In the genomic region with DNA sequence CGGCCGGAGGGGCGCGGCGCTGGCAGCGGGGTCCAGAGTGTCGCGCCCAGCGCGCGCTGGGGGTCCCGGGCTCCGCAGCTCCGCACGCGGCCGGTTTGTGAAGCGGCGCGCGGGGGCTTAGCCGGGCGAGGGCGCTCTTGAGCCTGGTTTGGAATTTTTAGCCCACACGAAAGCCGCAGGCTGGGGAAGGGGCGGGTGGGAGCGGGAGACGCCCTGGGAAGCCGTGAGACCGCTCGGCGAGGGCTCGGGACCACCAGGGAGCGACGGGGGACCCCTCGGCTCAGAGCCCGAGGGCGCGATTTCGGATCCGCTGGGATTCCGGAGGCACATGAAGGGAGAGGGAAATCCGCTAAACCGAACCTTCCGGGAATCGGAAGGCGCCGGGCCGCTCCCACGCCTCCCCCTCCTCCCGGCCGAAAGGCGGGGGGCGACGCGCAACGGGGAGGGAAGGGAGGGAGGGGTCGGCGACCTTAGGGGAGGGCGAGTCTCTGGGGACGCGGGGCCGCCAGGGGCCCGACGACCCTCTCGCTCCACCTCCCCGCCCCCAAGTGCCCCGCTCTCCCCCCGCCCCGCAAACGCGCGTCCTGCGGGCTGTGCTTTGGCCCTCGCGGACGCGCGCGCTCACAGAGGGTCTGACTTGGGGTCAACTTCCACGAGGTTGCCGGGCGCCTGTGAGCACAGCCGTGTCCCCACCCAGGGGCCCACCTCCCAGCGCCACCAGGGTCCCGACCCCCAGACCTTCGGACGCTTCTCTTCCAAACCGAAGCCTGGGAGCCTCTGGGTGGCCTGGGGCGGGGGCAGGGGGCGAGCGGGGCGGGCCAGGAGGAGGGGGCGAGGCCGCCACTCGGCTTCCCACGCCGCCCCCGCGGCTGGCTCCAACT, we compare ENCODE assay signal across 8 cellular contexts. TPM values are rescaled to one million over a fixed set of nuclear protein-coding genes. Genes with fewer than 3 reads are reported as not detected.
DNase-seq lines count a peak whose midpoint lies in the region; ATAC-seq, FAIRE-seq and TF ChIP-seq lines count a peak whose summit lies in the region.

No MANE protein-coding gene starts in this region.

- 1 to 4% (median 2%) methylated on average over 60 to 101 of the region's 101 CpGs for WGBS in small intestine, 3 donors

- no peak overlapping the region for H3K27ac Mint-ChIP-seq in CD4-positive, CD25-positive, alpha-beta regulatory T cell
- H3K27ac Mint-ChIP-seq in MCF 10A (ENCODE audit: low read depth, unreplicated experiment): no peak overlapping the region

- no peak overlapping the region for H2AFZ ChIP-seq in SU-DHL-6 (ENCODE audit: low read depth, low read length, severe bottlenecking)

- intact Hi-C loops in MCF 10A (cut with micrococcal nuclease): loop anchor here (2.0 to 10.0 kb wide), 2 partner anchors 540 to 684 kb away; no protein-coding TSS in a partner anchor

- peaks cover 26% of the 10 kb centered on the region for H3K4me1 ChIP-seq in CD4-positive, CD25-positive, alpha-beta regulatory T cell (ENCODE audit: control insufficient read depth, insufficient read depth, low read length, poor library complexity, severe bottlenecking)
- H3K4me1 ChIP-seq in iPS-20b (ENCODE audit: insufficient read depth, low read length): peaks cover 4% of the 10 kb centered on the region; the same call in 1 of the 2 replicates
- H3K4me1 ChIP-seq in small intestine (ENCODE audit: control insufficient read depth in 2 of 2, insufficient read depth in 1 of 2, low read depth in 1 of 2, low read length in 1 of 2): peaks cover 0 to 2% of the 10 kb centered on the region in 2 donors

- no peaks in the 10 kb centered on the region for H4K20me1 ChIP-seq in SU-DHL-6 (ENCODE audit: low read depth, low read length)

- no peaks in the 10 kb centered on the region for H3K9me2 ChIP-seq in SU-DHL-6 (replicated peaks; ENCODE audit: insufficient read depth, low read length)

- TF ChIP-seq CTCF in SU-DHL-6 (IDR thresholded peaks at IDR 0.05; ENCODE audit: insufficient read depth, low read length, poor library complexity, severe bottlenecking) (peak; percentile 81), MCF 10A (IDR thresholded peaks at IDR 0.05; ENCODE audit: unreplicated experiment) (peak; percentile 49)

- H3K4me1 Mint-ChIP-seq in CD4-positive, CD25-positive, alpha-beta regulatory T cell: peaks cover 0 to 18% (median 6%) of the 10 kb centered on the region in 4 donors
- H3K4me1 Mint-ChIP-seq in MCF 10A (ENCODE audit: insufficient read depth, unreplicated experiment): no peaks in the 10 kb centered on the region

- H3K36me3 Mint-ChIP-seq in CD4-positive, CD25-positive, alpha-beta regulatory T cell: no peaks in the 10 kb centered on the region
- peaks cover 4% of the 10 kb centered on the region for H3K36me3 Mint-ChIP-seq in MCF 10A (ENCODE audit: insufficient read depth, unreplicated experiment)

- no peak for ATAC-seq in CD4-positive, CD25-positive, alpha-beta regulatory T cell (ENCODE audit: low read depth in 2 of 2)
- ATAC-seq in GM18511 (IDR thresholded peaks at IDR 0.05; ENCODE audit: unreplicated experiment): no peak
- no peak for ATAC-seq in HG03039 (IDR thresholded peaks at IDR 0.05; ENCODE audit: unreplicated experiment)

- POLR2A ChIA-PET in MCF 10A (lab: Yijun Ruan, JAX): interaction anchor here (0.6 kb wide), 1 partner anchor 88 kb away, joined by 3 read pairs; no protein-coding TSS in a partner anchor

- FAIRE-seq in HTR-8/SVneo (lab: Jason Lieb, UNC): peak; percentile 57
- no peak for FAIRE-seq in small intestine (lab: Jason Lieb, UNC)

- H3K9me3 ChIP-seq in CD4-positive, CD25-positive, alpha-beta regulatory T cell (ENCODE audit: control insufficient read depth in 2 of 2, low read length in 2 of 2): no peaks in the 10 kb centered on the region
- H3K9me3 ChIP-seq in SU-DHL-6 (ENCODE audit: insufficient read depth, low read length): no peaks in the 10 kb centered on the region
- no peaks in the 10 kb centered on the region for H3K9me3 ChIP-seq in iPS-20b (ENCODE audit: insufficient read depth, low read depth, low read length)
- H3K9me3 ChIP-seq in small intestine (ENCODE audit: control insufficient read depth, low read depth): no peaks in the 10 kb centered on the region

- H3K9ac ChIP-seq in SU-DHL-6 (ENCODE audit: low read length) (no peak overlapping the region), iPS-20b (ENCODE audit: low read depth, low read length) (no peak overlapping the region)

- no peaks in the 10 kb centered on the region for H3F3A ChIP-seq in SU-DHL-6 (ENCODE audit: insufficient read depth)

- no peaks in the 10 kb centered on the region for H3K79me2 ChIP-seq in SU-DHL-6 (ENCODE audit: insufficient read depth, low read length)

- H3K36me3 ChIP-seq in CD4-positive, CD25-positive, alpha-beta regulatory T cell (ENCODE audit: control insufficient read depth, insufficient read depth, low read length): no peaks in the 10 kb centered on the region
- H3K36me3 ChIP-seq in SU-DHL-6 (ENCODE audit: low read length) (no peaks in the 10 kb centered on the region), iPS-20b (ENCODE audit: insufficient read depth, low read depth, low read length) (no peaks in the 10 kb centered on the region), small intestine (ENCODE audit: control insufficient read depth in 2 of 2, insufficient read depth in 2 of 2, low read length in 2 of 2) (no peaks in the 10 kb centered on the region)

- no peak overlapping the region for H3K27ac ChIP-seq in CD4-positive, CD25-positive, alpha-beta regulatory T cell (ENCODE audit: insufficient read depth, low read length, poor library complexity, severe bottlenecking)
- no peak overlapping the region for H3K27ac ChIP-seq in SU-DHL-6 (ENCODE audit: low read depth, low read length)
- no peak overlapping the region for H3K27ac ChIP-seq in iPS-20b (ENCODE audit: low read length)
- no peak overlapping the region for H3K27ac ChIP-seq in small intestine (ENCODE audit: low read depth in 1 of 2, low read length in 1 of 2)

- no peak overlapping the region for H3K4me3 ChIP-seq in CD4-positive, CD25-positive, alpha-beta regulatory T cell (ENCODE audit: low read depth, low read length)
- no peak overlapping the region for H3K4me3 ChIP-seq in SU-DHL-6 (ENCODE audit: insufficient read depth, low read length, poor library complexity, severe bottlenecking)
- peak overlapping the region; percentile 66 for H3K4me3 ChIP-seq in iPS-20b (ENCODE audit: low read length)
- H3K4me3 ChIP-seq in small intestine (ENCODE audit: low read depth in 1 of 2, low read length in 2 of 2): peak overlapping the region; percentile 30 to 42

- DNase-seq in CD4-positive, CD25-positive, alpha-beta regulatory T cell: peak in 2 of 3 donors; percentile 21 to 46
- DNase-seq in HTR-8/SVneo (ENCODE audit: insufficient read length, low spot score) (peak; percentile 90), MCF 10A (ENCODE audit: unreplicated experiment) (peak; percentile 29), small intestine (no peak)

- BruUV-seq in MCF 10A (replicated peaks; lab: Mats Ljungman, UMichigan): no TSS peak

- no peaks in the 10 kb centered on the region for H3K9me3 Mint-ChIP-seq in CD4-positive, CD25-positive, alpha-beta regulatory T cell
- H3K9me3 Mint-ChIP-seq in MCF 10A (ENCODE audit: unreplicated experiment): no peaks in the 10 kb centered on the region

- peaks cover 47% of the 10 kb centered on the region for H3K27me3 Mint-ChIP-seq in CD4-positive, CD25-positive, alpha-beta regulatory T cell
- peaks cover 51% of the 10 kb centered on the region for H3K27me3 Mint-ChIP-seq in MCF 10A (ENCODE audit: insufficient read depth, unreplicated experiment)

- no peak overlapping the region for H3K4me2 ChIP-seq in SU-DHL-6 (ENCODE audit: low read depth, low read length, poor library complexity, severe bottlenecking)

- H3K27me3 ChIP-seq in CD4-positive, CD25-positive, alpha-beta regulatory T cell (ENCODE audit: control insufficient read depth, insufficient read depth, low read length): no peaks in the 10 kb centered on the region
- H3K27me3 ChIP-seq in SU-DHL-6 (ENCODE audit: low read length) (no peaks in the 10 kb centered on the region), iPS-20b (ENCODE audit: insufficient read depth, low read length) (peaks cover 78% of the 10 kb centered on the region), small intestine (ENCODE audit: control insufficient read depth in 2 of 2, insufficient read depth in 2 of 2, low read length in 2 of 2) (peaks cover 27 to 32% of the 10 kb centered on the region in 2 donors)

- CTCF ChIA-PET in MCF 10A (lab: Yijun Ruan, JAX): no interaction called here

- H3K4me3 Mint-ChIP-seq in CD4-positive, CD25-positive, alpha-beta regulatory T cell: peak overlapping the region in 1 of 4 donors; percentile 16
- no peak overlapping the region for H3K4me3 Mint-ChIP-seq in MCF 10A (ENCODE audit: unreplicated experiment)

RNA-seq across cellular contexts. Expression of a gene that starts 5.1 kb away (rescaled TPM):
- total RNA-seq in CD4-positive, CD25-positive, alpha-beta regulatory T cell: not detected
- not detected for polyA plus RNA-seq in CD4-positive, CD25-positive, alpha-beta regulatory T cell
- total RNA-seq in MCF 10A (2022): not detected in 2 replicates
- 1 to 10 TPM in 1 of 3 donors, not detected in 2; 2.0 TPM for polyA plus RNA-seq in small intestine

Comparison
In these comparisons a context has a peak if more than half of its experiments do, and no peak if none do; other contexts are left out.
1. H3K4me3 ChIP-seq: peak in iPS-20b (single experiment) and small intestine (2 of 2); none in CD4-positive, CD25-positive, alpha-beta regulatory T cell (single experiment) and SU-DHL-6 (single experiment).